19 cellular contexts compared by ENCODE assay signal in the genomic region with DNA sequence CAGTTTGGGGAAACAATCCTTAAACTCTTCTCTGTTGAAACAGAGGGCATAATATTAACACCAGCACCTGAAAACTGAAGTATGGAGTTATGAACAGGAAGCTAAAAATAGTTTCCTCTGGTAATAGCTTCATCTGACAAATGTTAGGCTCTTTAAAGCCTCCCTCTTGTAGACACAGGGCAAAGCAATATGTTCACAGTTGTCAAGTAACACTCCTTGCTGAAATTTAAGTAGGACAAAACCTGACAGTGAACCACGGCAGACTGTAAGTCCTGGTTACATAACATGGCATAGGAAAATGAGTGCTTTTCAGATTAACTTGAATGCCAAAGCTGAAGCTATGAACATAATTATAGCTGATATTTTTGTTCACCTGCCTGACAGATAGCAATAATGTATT.
"Had no signal": no experiment of that assay in that cellular context is flagged by ENCODE, and none has a peak within 500 bp of the region (broad histone marks: within the 10 kb centered on the region; RNA-seq: fewer than 3 reads in every experiment).

No MANE protein-coding gene starts in this region.

- H3K4me1 ChIP-seq: colonic mucosa, pancreas, tibial nerve had no signal

- H3K4me3 ChIP-seq: colonic mucosa, pancreas, tibial nerve had no signal

- H3K36me3 ChIP-seq: colonic mucosa, neutrophil, pancreas, tibial nerve had no signal

- H3K27ac ChIP-seq: colonic mucosa, epithelial cell of prostate, neutrophil, pancreas, tibial nerve had no signal

- H3K27me3 ChIP-seq: colonic mucosa, neutrophil, pancreas, tibial nerve had no signal

- DNase-seq: activated CD4-positive, alpha-beta memory T cell treated with anti-CD3 and anti-CD28 coated beads, Interleukin-2, amount 10 ng/mL, durations not matched to agents 7 days and 5 days; activated CD4-positive, alpha-beta T cell treated with anti-CD3 and anti-CD28 coated beads for 48 hours; activated CD4-positive, CD25-positive, alpha-beta regulatory T cell; activated effector memory CD4-positive, alpha-beta T cell treated with Interleukin-2 at 50 U/mL for 16 hours; activated naive CD4-positive, alpha-beta T cell treated with anti-CD3 and anti-CD28 coated beads, Interleukin-2, amount 10 ng/mL, durations not matched to agents 7 days and 5 days; activated naive CD8-positive, alpha-beta T cell treated with anti-CD3 and anti-CD28 coated beads, Interleukin-2, amount 50 U/mL, for 24 hours; activated T-cell treated with anti-CD3 and anti-CD28 coated beads, Interleukin-2, amount 50 U/mL, for 1 hour; anterior cingulate cortex; central memory CD4-positive, alpha-beta T cell; colonic mucosa; endodermal cell; foreskin fibroblast; naive thymus-derived CD8-positive, alpha-beta T cell; pancreas; T1000 had no signal

- H3K9me3 ChIP-seq: colonic mucosa, neutrophil, pancreas had no signal

- ATAC-seq: activated naive CD8-positive, alpha-beta T cell treated with anti-CD3 and anti-CD28 coated beads, Interleukin-2, amount 50 U/mL, for 24 hours; naive thymus-derived CD8-positive, alpha-beta T cell had no signal

- FAIRE-seq: pancreas, urothelium cell line had no signal
